17 cellular contexts compared by ENCODE assay signal in the genomic region with DNA sequence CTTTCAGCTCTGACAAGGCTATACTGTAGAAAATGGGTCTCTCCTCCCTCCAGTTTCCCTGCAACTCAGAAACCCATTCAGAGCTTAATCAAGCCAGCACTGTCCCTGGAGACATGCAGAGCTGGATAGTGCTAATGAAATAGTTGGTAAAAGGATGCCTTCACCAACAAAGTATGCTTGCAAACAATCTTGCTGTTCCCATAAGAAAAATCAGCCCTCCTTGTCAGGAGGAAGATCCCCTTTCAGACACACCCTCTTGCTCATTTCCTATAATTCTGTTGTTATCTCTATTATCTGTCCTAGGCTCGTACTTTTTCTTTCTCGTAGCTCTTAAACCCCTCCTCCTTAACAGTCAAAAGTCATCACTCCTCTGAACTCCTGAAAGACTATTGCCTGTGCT. TPM values are rescaled to one million over a fixed set of nuclear protein-coding genes. Genes with fewer than 3 reads are reported as not detected.
DNase-seq lines count a peak whose midpoint lies in the region; TF ChIP-seq lines count a peak whose summit lies in the region.
"Had no signal": no experiment of that assay in that cellular context is flagged by ENCODE, and none has a peak within 500 bp of the region (broad histone marks: within the 10 kb centered on the region; RNA-seq: fewer than 3 reads in every experiment).

No MANE protein-coding gene starts in this region.

- peaks cover 15% of the 10 kb centered on the region for H3K36me3 ChIP-seq in adipocyte (ENCODE audit: control insufficient read depth, insufficient read depth, low read length, severe bottlenecking)
- H3K36me3 ChIP-seq: prostate gland had no signal

- peak; percentile 36 for DNase-seq in ELR (ENCODE audit: low read depth)
- DNase-seq in adipocyte (ENCODE audit: low read depth) = peak; percentile 45
- peak; percentile 96 for DNase-seq in fibroblast of the aortic adventitia (ENCODE audit: low read depth)
- peak; percentile 17 for DNase-seq in myocyte (ENCODE audit: low read depth)
- DNase-seq in UCSD-AML1 (lab: John Stamatoyannopoulos, UW; ENCODE audit: unreplicated experiment) = no peak
- DNase-seq in NCI-H2196 (lab: John Stamatoyannopoulos, UW; ENCODE audit: unreplicated experiment) = no peak
- no peak for DNase-seq in superior temporal gyrus (ENCODE audit: extremely low spot score)
- no peak for DNase-seq in cortex of kidney (lab: John Stamatoyannopoulos, UW)
- DNase-seq: activated CD4-positive, alpha-beta T cell treated with anti-CD3 and anti-CD28 coated beads for 36 hours; activated naive CD4-positive, alpha-beta T cell treated with anti-CD3 and anti-CD28 coated beads, Interleukin-2, amount 10 ng/mL, durations not matched to agents 7 days and 5 days; endodermal cell; head of caudate nucleus; naive B cell; NCI-H1048; NCI-H748 treated with DMSO at 0.1 percent for 48 hours had no signal

- H3K9ac ChIP-seq in adipocyte (ENCODE audit: low read length) = peak overlapping the region; percentile 57

- no peaks in the 10 kb centered on the region for H3K27me3 ChIP-seq in adipocyte (replicated peaks; ENCODE audit: control insufficient read depth, insufficient read depth, low read length)

- H3K4me1 ChIP-seq in adipocyte (ENCODE audit: control insufficient read depth, insufficient read depth, low read length) = peaks cover 65% of the 10 kb centered on the region
- H3K4me1 ChIP-seq: prostate gland had no signal

- H3K9me3 ChIP-seq in adipocyte (ENCODE audit: control insufficient read depth, low read length) = no peaks in the 10 kb centered on the region
- H3K9me3 ChIP-seq: prostate gland had no signal

- H3K4me3 ChIP-seq in adipocyte (ENCODE audit: low read length) (peak overlapping the region; percentile 63), fibroblast of the aortic adventitia (ENCODE audit: low read depth, low read length) (no peak overlapping the region)
- H3K4me3 ChIP-seq: K562, prostate gland had no signal

- TF ChIP-seq CTCF in fibroblast of the aortic adventitia (IDR thresholded peaks at IDR 0.05; ENCODE audit: insufficient read depth, low read length) = no peak

RNA-seq across cellular contexts. Expression of gene OSMR, which starts 9.9 kb away (rescaled TPM):
- 57.2 and 96.7 TPM in 2 replicates for total RNA-seq in fibroblast of the aortic adventitia (ENCODE audit: low replicate concordance)
- 15.6 and 40.0 TPM in 2 replicates for total RNA-seq in myocyte
- 16.5 TPM for polyA plus RNA-seq in myocyte (2012)

Comparison
In these comparisons a context has a peak if more than half of its experiments do, and no peak if none do; other contexts are left out.
1. DNase-seq: peak in ELR (single experiment), adipocyte (single experiment), fibroblast of the aortic adventitia (single experiment) and myocyte (single experiment); none in UCSD-AML1 (single experiment), NCI-H2196 (single experiment), superior temporal gyrus (single experiment) and cortex of kidney (single experiment).